13 cellular contexts compared by ENCODE assay signal in the genomic region with DNA sequence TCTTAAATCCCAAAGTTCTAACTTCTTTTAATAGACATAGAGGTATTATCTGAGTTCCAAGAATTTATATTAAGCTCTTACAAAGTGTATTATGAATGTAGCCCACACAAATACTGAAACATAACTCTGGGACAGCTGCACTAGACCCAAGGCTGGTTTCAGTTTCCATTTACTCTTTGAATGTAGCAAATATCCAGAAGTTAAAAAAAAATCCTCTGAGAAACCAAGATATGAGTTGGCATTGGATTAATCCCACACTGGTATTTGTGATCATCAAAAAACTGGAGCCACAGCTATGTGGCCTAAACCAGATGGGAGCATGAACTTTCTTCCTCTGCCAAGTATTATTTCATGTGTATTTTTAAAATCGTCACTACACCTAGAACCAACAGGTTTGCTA. TPM values are rescaled to one million over a fixed set of nuclear protein-coding genes. Genes with fewer than 3 reads are reported as not detected.
DNase-seq lines count a peak whose midpoint lies in the region; ATAC-seq and TF ChIP-seq lines count a peak whose summit lies in the region.
"Had no signal": no experiment of that assay in that cellular context is flagged by ENCODE, and none has a peak within 500 bp of the region (broad histone marks: within the 10 kb centered on the region; RNA-seq: fewer than 3 reads in every experiment).

No MANE protein-coding gene starts in this region.

- peak; percentile 88 for ATAC-seq in GM18870 (IDR thresholded peaks at IDR 0.05; ENCODE audit: unreplicated experiment)
- peak; percentile 84 for ATAC-seq in GM21619 (IDR thresholded peaks at IDR 0.05; ENCODE audit: unreplicated experiment)
- ATAC-seq in HG03378 (IDR thresholded peaks at IDR 0.05; ENCODE audit: unreplicated experiment): peak; percentile 80
- ATAC-seq: HCT116; stimulated activated naive B cell treated with anti-CD40 and anti-IgM and Interleukin-4, amounts not matched to agents 10 μg/mL and 1 μg/mL and 100 μg/mL, for 72 hours had no signal

- in situ Hi-C loops in GM13977 (cut with MboI; ENCODE audit: low pct_unique_long_range_greater_than_20kb, low sequenced_read_pairs, unreplicated experiment) (no loop called here), GM23248 (cut with MboI) (no loop called here)

- WGBS in GM23248 (ENCODE audit: low coverage in 1 of 2, low lambda C conversion rate in 2 of 2, missing lambda C conversion rate in 2 of 2), 2 experiments: 89 to 92% methylated on average over 1 of the region's 1 CpG

- DNase-seq in osteoblast (ENCODE audit: insufficient read length, low spot score, missing footprints): peak; percentile 17
- no peak for DNase-seq in GM13977 (ENCODE audit: low spot score)
- no peak for DNase-seq in epidermal melanocyte (ENCODE audit: insufficient read length, low spot score)
- no peak for DNase-seq in GM23248
- DNase-seq: activated CD4-positive, alpha-beta memory T cell treated with anti-CD3 and anti-CD28 coated beads for 36 hours; dermis blood vessel endothelial cell; foreskin fibroblast; stimulated activated naive B cell treated with anti-CD40 and anti-IgM and Interleukin-4, amounts not matched to agents 10 μg/mL and 1 μg/mL and 100 μg/mL, for 72 hours had no signal

- H3K79me2 ChIP-seq in osteoblast (ENCODE audit: insufficient read depth, low read length) (no peaks in the 10 kb centered on the region), GM23248 (ENCODE audit: insufficient read depth) (no peaks in the 10 kb centered on the region)

- H3K36me3 ChIP-seq in osteoblast (ENCODE audit: insufficient read depth, low read length): no peaks in the 10 kb centered on the region
- no peaks in the 10 kb centered on the region for H3K36me3 ChIP-seq in GM23248 (ENCODE audit: low read depth)

- H3K27ac ChIP-seq in osteoblast (ENCODE audit: low read depth, low read length) (no peak overlapping the region), GM23248 (no peak overlapping the region)

- no peak overlapping the region for H3K9ac ChIP-seq in GM23248

- no peaks in the 10 kb centered on the region for H3K9me2 ChIP-seq in GM23248 (ENCODE audit: insufficient read depth)

- H2AFZ ChIP-seq in osteoblast (ENCODE audit: low read length) (no peak overlapping the region), GM23248 (no peak overlapping the region)

- no peaks in the 10 kb centered on the region for H3K4me1 ChIP-seq in osteoblast (ENCODE audit: insufficient read depth, low read length)
- no peaks in the 10 kb centered on the region for H3K4me1 ChIP-seq in GM23248 (ENCODE audit: insufficient read depth)

- H3K4me2 ChIP-seq in osteoblast (ENCODE audit: insufficient read depth, low read length): no peak overlapping the region
- no peak overlapping the region for H3K4me2 ChIP-seq in GM23248 (ENCODE audit: unreplicated experiment)

- no peak overlapping the region for H3K4me3 ChIP-seq in osteoblast (ENCODE audit: insufficient read depth, low read length)
- H3K4me3 ChIP-seq in GM23248: no peak overlapping the region

- H3F3A ChIP-seq in GM23248 (ENCODE audit: insufficient read depth): no peaks in the 10 kb centered on the region

- H4K20me1 ChIP-seq in osteoblast (ENCODE audit: insufficient read depth, low read length) (no peaks in the 10 kb centered on the region), GM23248 (ENCODE audit: insufficient read depth) (no peaks in the 10 kb centered on the region)

- TF ChIP-seq CTCF in osteoblast (IDR thresholded peaks at IDR 0.05; ENCODE audit: extremely low read depth, low read depth, low read length) (no peak), GM13977 (IDR thresholded peaks at IDR 0.05; ENCODE audit: extremely low read depth, insufficient read depth, missing control alignments) (no peak)

- no peaks in the 10 kb centered on the region for H3K27me3 ChIP-seq in osteoblast (ENCODE audit: insufficient read depth, low read length)
- no peaks in the 10 kb centered on the region for H3K27me3 ChIP-seq in GM23248 (replicated peaks; ENCODE audit: insufficient read depth)

- H3K9me3 ChIP-seq in osteoblast (ENCODE audit: low read depth, low read length) (no peaks in the 10 kb centered on the region), GM23248 (ENCODE audit: low read depth) (no peaks in the 10 kb centered on the region)

RNA-seq across cellular contexts. Expression of gene SMPX, which starts 23.6 kb away (rescaled TPM):
- not detected in 2 replicates for total RNA-seq in osteoblast
- not detected in 2 replicates for total RNA-seq in GM23248 (2014; rRNA removed; shearing (Covaris generic))
- polyA plus RNA-seq in GM23248 (2016; fragmentation: Nextera tagmentation; extraction: Ambion mirVana): not detected in 2 replicates
- total RNA-seq: activated CD4-positive, alpha-beta memory T cell treated with anti-CD3 and anti-CD28 coated beads for 36 hours; activated naive CD4-positive, alpha-beta T cell treated with anti-CD3 and anti-CD28 coated beads, Interleukin-2, amount 50 U/mL, for 72 hours; dermis blood vessel endothelial cell had no signal

RNA-seq across cellular contexts. Expression of gene MBTPS2, which starts 57.9 kb away (rescaled TPM):
- 9.0 and 9.1 TPM in 2 replicates for total RNA-seq in osteoblast
- total RNA-seq in GM23248 (2014; rRNA removed; shearing (Covaris generic)): 9.2 and 11.7 TPM in 2 replicates
- polyA plus RNA-seq in GM23248 (2016; fragmentation: Nextera tagmentation; extraction: Ambion mirVana): 24.0 and 25.5 TPM in 2 replicates
